Comparison of ENCODE assay signal across 8 cellular contexts in genomic region chr19:58279925-58280316, GRCh38.
A peak's percentile ranks its signal among the peaks of the same experiment; 100 is the strongest.
DNase-seq lines count a peak whose midpoint lies in the region; TF ChIP-seq lines count a peak whose summit lies in the region.

No MANE protein-coding gene starts in this region.

- no peak for TF ChIP-seq CTCF in HL-60 (IDR thresholded peaks at IDR 0.05; ENCODE audit: insufficient read depth, low read length)
- no peak for TF ChIP-seq CTCF in brain microvascular endothelial cell (IDR thresholded peaks at IDR 0.05; ENCODE audit: low read depth, low read length, missing control alignments)

- in situ Hi-C loops in brain microvascular endothelial cell (cut with HindIII; ENCODE audit: low pct_ligation_motif_present, low sequenced_read_pairs): no loop called here

- no peak overlapping the region for H3K27ac ChIP-seq in ACC112 (ENCODE audit: low read depth, low read length)
- peak overlapping the region; percentile 94 for H3K27ac ChIP-seq in HL-60 (replicated peaks)
- H3K27ac ChIP-seq in brain microvascular endothelial cell: no peak overlapping the region
- peak overlapping the region; percentile 91 for H3K27ac ChIP-seq in muscle layer of duodenum (ENCODE audit: low read length)
- no peak overlapping the region for H3K27ac ChIP-seq in caudate nucleus (ENCODE audit: low read depth, low read length)

- H3K79me2 ChIP-seq in ACC112 (ENCODE audit: control insufficient read depth, insufficient read depth, low read length, unreplicated experiment): peaks cover 42% of the 10 kb centered on the region

- H3K4me3 ChIP-seq in ACC112 (ENCODE audit: low read depth, low read length): peak overlapping the region; percentile 96
- H3K4me3 ChIP-seq in HL-60 (replicated peaks; ENCODE audit: insufficient read depth, low read length): peak overlapping the region; percentile 82
- peak overlapping the region; percentile 90 for H3K4me3 ChIP-seq in brain microvascular endothelial cell (ENCODE audit: low read depth, low read length)
- H3K4me3 ChIP-seq in muscle layer of duodenum (ENCODE audit: low read depth in 1 of 2, low read length in 2 of 2): peak overlapping the region; percentile 65 to 93

- no peak for DNase-seq in HL-60 (ENCODE audit: low read depth in 1 of 2, low spot score in 1 of 2)
- no peak for DNase-seq in brain microvascular endothelial cell
- no peak for DNase-seq in caudate nucleus (lab: John Stamatoyannopoulos, UW)
- no peak for DNase-seq in D341Med (ENCODE audit: low spot score)
- DNase-seq in NCI-H146 treated with DMSO at 0.1 percent for 48 hours (lab: John Stamatoyannopoulos, UW; ENCODE audit: unreplicated experiment): no peak
- DNase-seq in NCI-H2227 (lab: John Stamatoyannopoulos, UW; ENCODE audit: unreplicated experiment): no peak

- no peak overlapping the region for H2AFZ ChIP-seq in ACC112 (ENCODE audit: low read length, unreplicated experiment)

- no peaks in the 10 kb centered on the region for H3K27me3 ChIP-seq in ACC112 (ENCODE audit: insufficient read depth, low read length)
- H3K27me3 ChIP-seq in HL-60 (ENCODE audit: insufficient read depth, poor library complexity, severe bottlenecking): no peaks in the 10 kb centered on the region
- H3K27me3 ChIP-seq in brain microvascular endothelial cell (replicated peaks): no peaks in the 10 kb centered on the region
- H3K27me3 ChIP-seq in muscle layer of duodenum (ENCODE audit: low read depth, low read length): no peaks in the 10 kb centered on the region

- no peaks in the 10 kb centered on the region for H3K36me3 ChIP-seq in ACC112 (ENCODE audit: insufficient read depth, low read length)
- no peaks in the 10 kb centered on the region for H3K36me3 ChIP-seq in brain microvascular endothelial cell (replicated peaks)
- peaks cover 0 to 23% of the 10 kb centered on the region in 2 donors for H3K36me3 ChIP-seq in muscle layer of duodenum (ENCODE audit: control insufficient read depth in 1 of 2, insufficient read depth in 2 of 2, low read length in 2 of 2)

- H3K4me1 ChIP-seq in ACC112 (ENCODE audit: control insufficient read depth, insufficient read depth, low read length, unreplicated experiment): no peaks in the 10 kb centered on the region
- peaks cover 9 to 16% of the 10 kb centered on the region in 2 donors for H3K4me1 ChIP-seq in muscle layer of duodenum (ENCODE audit: control insufficient read depth in 1 of 2, insufficient read depth in 2 of 2, low read length in 2 of 2)

- H3K9me3 ChIP-seq in muscle layer of duodenum (ENCODE audit: control insufficient read depth in 1 of 2, low read length in 2 of 2): peaks cover 0 to 23% of the 10 kb centered on the region in 2 donors

Comparison
In these comparisons a context has a peak if more than half of its experiments do, and no peak if none do; other contexts are left out.
1. H3K27ac ChIP-seq: peak in HL-60 (single experiment) and muscle layer of duodenum (single experiment); none in ACC112 (single experiment), brain microvascular endothelial cell (single experiment) and caudate nucleus (single experiment).
2. Peak in every context shown above with its lines, with median percentiles within 50 percentile points of each other: H3K4me3 ChIP-seq.